11 cellular contexts compared by ENCODE assay signal in the genomic region with DNA sequence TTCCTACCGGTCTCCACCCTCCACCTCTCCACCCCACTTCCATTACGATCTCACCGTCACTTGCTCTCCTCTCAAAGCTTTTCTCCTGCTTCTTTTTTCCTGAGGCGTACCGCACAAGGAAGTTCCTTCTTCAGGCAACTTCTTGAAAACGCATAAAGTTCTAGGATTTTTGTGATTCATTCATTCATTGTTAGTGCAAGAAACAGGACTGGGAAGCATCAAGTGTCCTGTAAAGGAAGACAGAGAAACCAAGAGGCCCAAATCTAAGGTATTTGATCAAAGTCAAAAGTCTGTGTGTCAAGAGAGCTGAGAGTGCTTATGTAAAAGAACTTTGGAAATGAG. TPM values are rescaled to one million over a fixed set of nuclear protein-coding genes. Genes with fewer than 3 reads are reported as not detected.
A peak's percentile ranks its signal among the peaks of the same experiment; 100 is the strongest.
DNase-seq lines count a peak whose midpoint lies in the region; FAIRE-seq and TF ChIP-seq lines count a peak whose summit lies in the region.
"Had no signal": no experiment of that assay in that cellular context is flagged by ENCODE, and none has a peak within 500 bp of the region (broad histone marks: within the 10 kb centered on the region; RNA-seq: fewer than 3 reads in every experiment).

No MANE protein-coding gene starts in this region.

- H2AFZ ChIP-seq in keratinocyte (ENCODE audit: control insufficient read depth, low read length), result peak overlapping the region; percentile 68

- FAIRE-seq in keratinocyte (lab: Jason Lieb, UNC), result no peak

- intact Hi-C loops in activated T-helper 2 cell treated with anti-CD3 and anti-CD28 coated beads, Interferon-gamma antibody, Interleukin-2, Interleukin-4, amounts not matched to agents 10 μg/mL and 5 μg/mL and 100 μg/mL, durations not matched to agents 14 hours and 24 hours and 36 hours (cut with micrococcal nuclease), result no loop called here

- H4K20me1 ChIP-seq in keratinocyte (ENCODE audit: control insufficient read depth, extremely low read depth, insufficient read depth, low read length), result peaks cover 8% of the 10 kb centered on the region

- no peaks in the 10 kb centered on the region for H3K27me3 Mint-ChIP-seq in HFFc6 (ENCODE audit: insufficient read depth)
- no peaks in the 10 kb centered on the region for H3K27me3 Mint-ChIP-seq in activated T-helper 2 cell treated with anti-CD3 and anti-CD28 coated beads, Interferon-gamma antibody, Interleukin-2, Interleukin-4, amounts not matched to agents 10 μg/mL and 5 μg/mL and 100 μg/mL, durations not matched to agents 14 hours and 24 hours and 36 hours (ENCODE audit: low read depth)

- H3K4me3 ChIP-seq in AG04449 (ENCODE audit: low read depth, low read length) (peak overlapping the region; percentile 64; the same call in 1 of the 2 replicates), keratinocyte (ENCODE audit: control insufficient read depth in 2 of 3, extremely low read depth in 1 of 3, insufficient read depth in 2 of 3, low read depth in 1 of 3, low read length in 3 of 3) (peak overlapping the region; percentile 48 to 99 (median 94))

- H3K9ac ChIP-seq in keratinocyte (ENCODE audit: control insufficient read depth, extremely low read depth, insufficient read depth, low read length), result peak overlapping the region; percentile 95

- H3K36me3 ChIP-seq in keratinocyte (ENCODE audit: control insufficient read depth in 2 of 2, extremely low read depth in 1 of 2, insufficient read depth in 2 of 2, low read length in 2 of 2), result peaks cover 0 to 8% of the 10 kb centered on the region in 2 experiments

- no peaks in the 10 kb centered on the region for H3K9me1 ChIP-seq in keratinocyte (ENCODE audit: control insufficient read depth, extremely low read depth, insufficient read depth, low read length)

- DNase-seq in AG04449 (ENCODE audit: low read depth, low spot score) (no peak), HFFc6 (no peak), keratinocyte (ENCODE audit: low read depth, low spot score) (no peak), midbrain (lab: John Stamatoyannopoulos, UW) (no peak), 8988T (no peak), NCI-H146 (lab: John Stamatoyannopoulos, UW) (no peak)
- DNase-seq in activated T-helper 2 cell treated with anti-CD3 and anti-CD28 coated beads, Interferon-gamma antibody, Interleukin-2, Interleukin-4, amounts not matched to agents 10 μg/mL and 5 μg/mL and 100 μg/mL, durations not matched to agents 14 hours and 24 hours and 36 hours (ENCODE audit: low spot score), result no peak
- DNase-seq in stimulated activated CD4-positive, alpha-beta T cell treated with anti-CD3 and anti-CD28 coated beads, Interleukin-4, amount 100 ng/mL, for 24 hours, result no peak
- DNase-seq: activated CD4-positive, alpha-beta T cell treated with anti-CD3 and anti-CD28 coated beads for 4 hours; spleen had no signal

- CTCF ChIA-PET in AG04449 (lab: Yijun Ruan, JAX), result interaction anchor here (0.8 to 3.1 kb wide), 8 partner anchors 10 to 380 kb away, joined by 3 to 12 read pairs (median 6); no protein-coding TSS in a partner anchor

- dilution Hi-C loops in keratinocyte (cut with MboI; ENCODE audit: extremely low pct_ligation_motif_present, low sequenced_read_pairs), result no loop called here

- peaks cover 50% of the 10 kb centered on the region for H3K4me1 ChIP-seq in keratinocyte (ENCODE audit: control insufficient read depth, extremely low read depth, insufficient read depth, low read length)

- no peak overlapping the region for H3K27ac Mint-ChIP-seq in HFFc6
- H3K27ac Mint-ChIP-seq in activated T-helper 2 cell treated with anti-CD3 and anti-CD28 coated beads, Interferon-gamma antibody, Interleukin-2, Interleukin-4, amounts not matched to agents 10 μg/mL and 5 μg/mL and 100 μg/mL, durations not matched to agents 14 hours and 24 hours and 36 hours, result peak overlapping the region; percentile 39

- no peaks in the 10 kb centered on the region for H3K9me3 Mint-ChIP-seq in HFFc6
- no peaks in the 10 kb centered on the region for H3K9me3 Mint-ChIP-seq in activated T-helper 2 cell treated with anti-CD3 and anti-CD28 coated beads, Interferon-gamma antibody, Interleukin-2, Interleukin-4, amounts not matched to agents 10 μg/mL and 5 μg/mL and 100 μg/mL, durations not matched to agents 14 hours and 24 hours and 36 hours
- H3K9me3 Mint-ChIP-seq: dendritic cell treated with granulocyte-macrophage colony-stimulating factor and Interleukin-4, amounts not matched to agents 40 ng/mL and 50 ng/mL, for 4 days had no signal

- H3K36me3 Mint-ChIP-seq in HFFc6 (ENCODE audit: low read depth), result 0 out of 2 replicates have a peak, but pooled peaks cover 4% of the 10 kb centered on the region
- peaks cover 24% of the 10 kb centered on the region for H3K36me3 Mint-ChIP-seq in activated T-helper 2 cell treated with anti-CD3 and anti-CD28 coated beads, Interferon-gamma antibody, Interleukin-2, Interleukin-4, amounts not matched to agents 10 μg/mL and 5 μg/mL and 100 μg/mL, durations not matched to agents 14 hours and 24 hours and 36 hours (ENCODE audit: low read depth)

- peaks cover 29% of the 10 kb centered on the region for H3K79me2 ChIP-seq in keratinocyte (ENCODE audit: control insufficient read depth, insufficient read depth, low read length)

- H3K4me1 Mint-ChIP-seq in HFFc6 (ENCODE audit: low read depth), result peaks cover 49% of the 10 kb centered on the region
- H3K4me1 Mint-ChIP-seq in activated T-helper 2 cell treated with anti-CD3 and anti-CD28 coated beads, Interferon-gamma antibody, Interleukin-2, Interleukin-4, amounts not matched to agents 10 μg/mL and 5 μg/mL and 100 μg/mL, durations not matched to agents 14 hours and 24 hours and 36 hours (ENCODE audit: low read depth), result peaks cover 35% of the 10 kb centered on the region

- no peaks in the 10 kb centered on the region for H3K9me3 ChIP-seq in keratinocyte (ENCODE audit: control insufficient read depth, low read depth, low read length)
- H3K9me3 ChIP-seq: spleen had no signal

- TF ChIP-seq CTCF in AG04449 (IDR thresholded peaks at IDR 0.05; ENCODE audit: insufficient read depth, low read length, missing control alignments) (no peak), HFFc6 (IDR thresholded peaks at IDR 0.05) (no peak), keratinocyte (optimal IDR thresholded peaks at IDR 0.05 in 1 of 3, IDR thresholded peaks at IDR 0.05 in 1 of 3, conservative IDR thresholded peaks at IDR 0.05 in 1 of 3; ENCODE audit: extremely low read depth in 1 of 3, insufficient read depth in 2 of 3, low read length in 3 of 3) (no peak)

- H3K4me3 Mint-ChIP-seq in HFFc6, result peak overlapping the region; percentile 50; the same call in 1 of the 2 replicates
- peak overlapping the region; percentile 78 for H3K4me3 Mint-ChIP-seq in activated T-helper 2 cell treated with anti-CD3 and anti-CD28 coated beads, Interferon-gamma antibody, Interleukin-2, Interleukin-4, amounts not matched to agents 10 μg/mL and 5 μg/mL and 100 μg/mL, durations not matched to agents 14 hours and 24 hours and 36 hours (ENCODE audit: low read depth)

- H3K27me3 ChIP-seq in keratinocyte (ENCODE audit: control insufficient read depth, extremely low read depth, insufficient read depth, low read length), result no peaks in the 10 kb centered on the region
- H3K27me3 ChIP-seq: spleen had no signal

- peak overlapping the region; percentile 99 for H3K27ac ChIP-seq in keratinocyte (ENCODE audit: control insufficient read depth, insufficient read depth, low read length)

- H3K4me2 ChIP-seq in keratinocyte (ENCODE audit: control insufficient read depth, extremely low read depth, insufficient read depth, low read depth, low read length), result peak overlapping the region; percentile 100

- POLR2A ChIA-PET in AG04449 (lab: Yijun Ruan, JAX), result no interaction called here

RNA-seq across cellular contexts. Expression of gene RCC2, which starts 1.3 kb away (rescaled TPM):
- 10 to 100 TPM; 36.0 to 43.8 (median 38.0) TPM for total RNA-seq in HFFc6 (2021; fragmentation: NEBNext Ultra II Directional; extraction: Animal tissue kit (Norgen Biotek cat#: 25700))
- 202 and 203 TPM in 2 replicates for total RNA-seq in activated T-helper 2 cell treated with anti-CD3 and anti-CD28 coated beads, Interferon-gamma antibody, Interleukin-2, Interleukin-4, amounts not matched to agents 10 μg/mL and 5 μg/mL and 100 μg/mL, durations not matched to agents 14 hours and 24 hours and 36 hours
- 29.4 to 103 TPM (median 45.2 TPM) in 3 replicates for polyA plus RNA-seq in keratinocyte
- 27.6 TPM for polyA plus RNA-seq in keratinocyte (2011; ENCODE audit: low read depth)
- polyA plus RNA-seq in keratinocyte (2011; cell fraction: cytosol; rRNA removed), result 53.0 and 56.5 TPM in 2 replicates
- 106 and 109 TPM in 2 replicates for polyA plus RNA-seq in keratinocyte (2011; cell fraction: nucleus; rRNA removed)
- polyA plus RNA-seq in keratinocyte (2012; ENCODE audit: low replicate concordance), result 81.8 and 95.7 TPM in 2 replicates
- polyA minus RNA-seq in keratinocyte, result 76.6 to 117 TPM (median 85.3 TPM) in 3 replicates
- 95.5 TPM for polyA minus RNA-seq in keratinocyte (2011; cell fraction: cytosol; rRNA and poly(A)+ RNA removed)
- polyA minus RNA-seq in keratinocyte (2011; cell fraction: nucleus; rRNA and poly(A)+ RNA removed), result 49.8 and 50.0 TPM in 2 replicates
